ENCODE assay signal across 2 cellular contexts in genomic region chr4:7893539-7893938, GRCh38.
TF ChIP-seq lines count a peak whose summit lies in the region.

No MANE protein-coding gene starts in this region.

TF ChIP-seq in SK-N-SH, 30 proteins besides CTCF, POLR2A, EP300 and RAD21:
- TF ChIP-seq ZBTB33 (IDR thresholded peaks at IDR 0.05; ENCODE audit: borderline replicate concordance, low read depth), result no peak
- TF ChIP-seq ELF1 (IDR thresholded peaks at IDR 0.05), result no peak
- no peak for TF ChIP-seq RCOR1 (IDR thresholded peaks at IDR 0.05; ENCODE audit: low read length)
- TF ChIP-seq YY1 (IDR thresholded peaks at IDR 0.05; ENCODE audit: low read depth), result no peak
- TF ChIP-seq IRF3 (IDR thresholded peaks at IDR 0.05; ENCODE audit: low read depth, low read length), result no peak
- no peak for TF ChIP-seq MEF2A (IDR thresholded peaks at IDR 0.05; ENCODE audit: borderline replicate concordance, low read depth)
TF ChIP-seq in SK-N-SH: peak in this region for 0.

TF ChIP-seq in SK-N-SH treated with all-trans-retinoic acid at 6 μM for 48 hours, 23 proteins besides CTCF, POLR2A, EP300 and RAD21 (continued from another document):
- TF ChIP-seq ZFP30 (CRISPR knock-in tag; IDR thresholded peaks at IDR 0.05), result no peak
- no peak for TF ChIP-seq ZFP3 (CRISPR knock-in tag; IDR thresholded peaks at IDR 0.05)
- TF ChIP-seq SNAI2 (CRISPR knock-in tag; IDR thresholded peaks at IDR 0.05), result no peak
- no peak for TF ChIP-seq RARB (CRISPR knock-in tag; IDR thresholded peaks at IDR 0.05)
- no peak for TF ChIP-seq POU6F1 (CRISPR knock-in tag; IDR thresholded peaks at IDR 0.05; ENCODE audit: borderline replicate concordance, low read depth)
- no peak for TF ChIP-seq ZC3H10 (CRISPR knock-in tag; IDR thresholded peaks at IDR 0.05)
- TF ChIP-seq TSHZ2 (CRISPR knock-in tag; IDR thresholded peaks at IDR 0.05), result no peak
- no peak for TF ChIP-seq PATZ1 (CRISPR knock-in tag; IDR thresholded peaks at IDR 0.05; ENCODE audit: borderline replicate concordance)
- no peak for TF ChIP-seq PPARA (CRISPR knock-in tag; IDR thresholded peaks at IDR 0.05; ENCODE audit: borderline replicate concordance)
- TF ChIP-seq BACH2 (CRISPR knock-in tag; IDR thresholded peaks at IDR 0.05; ENCODE audit: borderline replicate concordance), result no peak
- TF ChIP-seq TCF4 (CRISPR knock-in tag; IDR thresholded peaks at IDR 0.05; ENCODE audit: borderline replicate concordance), result no peak
TF ChIP-seq in SK-N-SH treated with all-trans-retinoic acid at 6 μM for 48 hours: peak in this region for 0.
